Comparison of ENCODE assay signal across 9 cellular contexts in genomic region chr19:10820173-10820572, GRCh38. TPM values are rescaled to one million over a fixed set of nuclear protein-coding genes. Genes with fewer than 3 reads are reported as not detected.
A peak's percentile ranks its signal among the peaks of the same experiment; 100 is the strongest.
DNase-seq lines count a peak whose midpoint lies in the region; ATAC-seq and TF ChIP-seq lines count a peak whose summit lies in the region.
"Had no signal": no experiment of that assay in that cellular context is flagged by ENCODE, and none has a peak within 500 bp of the region (broad histone marks: within the 10 kb centered on the region; RNA-seq: fewer than 3 reads in every experiment).

No MANE protein-coding gene starts in this region.

- DNase-seq in iPS-NIHi7 (ENCODE audit: extremely low spot score) = peak; percentile 52
- DNase-seq in activated CD4-positive, CD25-positive, alpha-beta regulatory T cell treated with anti-CD3 and anti-CD28 coated beads, Interleukin-2, amount 50 U/mL, for 72 hours = no peak
- DNase-seq in activated CD8-positive, alpha-beta memory T cell treated with anti-CD3 and anti-CD28 coated beads, Interleukin-2, amount 10 ng/mL, durations not matched to agents 7 days and 5 days = no peak
- DNase-seq: NCI-H2171 had no signal

- peaks cover 45% of the 10 kb centered on the region for H3K36me3 Mint-ChIP-seq in activated CD8-positive, alpha-beta memory T cell treated with anti-CD3 and anti-CD28 coated beads, Interleukin-2, amount 10 ng/mL, durations not matched to agents 7 days and 5 days

- CTCF ChIA-PET in activated CD8-positive, alpha-beta memory T cell treated with anti-CD3 and anti-CD28 coated beads, Interleukin-2, amount 10 ng/mL, durations not matched to agents 7 days and 5 days (lab: Charles Lee) = interaction anchor here (0.6 to 4.7 kb wide), 6 partner anchors 14 to 118 kb away, joined by 3 to 24 read pairs (median 4); partner anchors contain the start of gene DNM2

- TF ChIP-seq CTCF in 22Rv1 (IDR thresholded peaks at IDR 0.05) (peak; percentile 24; the same call in 1 of the 2 replicates), GM12872 (IDR thresholded peaks at IDR 0.05; ENCODE audit: insufficient read depth, low read depth, low read length) (peak; percentile 49; the same call in 2 of the 3 replicates), WI38 (IDR thresholded peaks at IDR 0.05; ENCODE audit: low read depth, low read length) (peak; percentile 21; the same call in 1 of the 2 replicates)

- no peak overlapping the region for H3K4me3 ChIP-seq in WI38 (ENCODE audit: low read depth, low read length)

- H3K9me3 Mint-ChIP-seq in activated CD8-positive, alpha-beta memory T cell treated with anti-CD3 and anti-CD28 coated beads, Interleukin-2, amount 10 ng/mL, durations not matched to agents 7 days and 5 days (ENCODE audit: low read depth) = peaks cover 2% of the 10 kb centered on the region

- H3K4me1 Mint-ChIP-seq in activated CD8-positive, alpha-beta memory T cell treated with anti-CD3 and anti-CD28 coated beads, Interleukin-2, amount 10 ng/mL, durations not matched to agents 7 days and 5 days = peaks cover 28% of the 10 kb centered on the region

- no peak overlapping the region for H3K27ac Mint-ChIP-seq in activated CD8-positive, alpha-beta memory T cell treated with anti-CD3 and anti-CD28 coated beads, Interleukin-2, amount 10 ng/mL, durations not matched to agents 7 days and 5 days

- no peaks in the 10 kb centered on the region for H3K27me3 Mint-ChIP-seq in activated CD8-positive, alpha-beta memory T cell treated with anti-CD3 and anti-CD28 coated beads, Interleukin-2, amount 10 ng/mL, durations not matched to agents 7 days and 5 days

- ATAC-seq in HG02840 (IDR thresholded peaks at IDR 0.05; ENCODE audit: low FRiP score, unreplicated experiment) (no peak), GM19023 (IDR thresholded peaks at IDR 0.05; ENCODE audit: unreplicated experiment) (no peak)
- no peak for ATAC-seq in activated CD8-positive, alpha-beta memory T cell treated with anti-CD3 and anti-CD28 coated beads, Interleukin-2, amount 10 ng/mL, durations not matched to agents 7 days and 5 days

- H3K27ac ChIP-seq in 22Rv1 = no peak overlapping the region

- H3K4me3 Mint-ChIP-seq in activated CD8-positive, alpha-beta memory T cell treated with anti-CD3 and anti-CD28 coated beads, Interleukin-2, amount 10 ng/mL, durations not matched to agents 7 days and 5 days = no peak overlapping the region

RNA-seq across cellular contexts. Expression of gene TMED1, which starts 15.8 kb away (rescaled TPM):
- 10 to 100 TPM; 16.0 to 19.2 TPM for total RNA-seq in activated CD8-positive, alpha-beta memory T cell treated with anti-CD3 and anti-CD28 coated beads, Interleukin-2, amount 10 ng/mL, durations not matched to agents 7 days and 5 days

RNA-seq across cellular contexts. Expression of gene C19orf38, which starts 28.0 kb away (rescaled TPM):
- total RNA-seq in activated CD8-positive, alpha-beta memory T cell treated with anti-CD3 and anti-CD28 coated beads, Interleukin-2, amount 10 ng/mL, durations not matched to agents 7 days and 5 days = 1 to 10 TPM; 1.2 to 1.7 TPM

RNA-seq across cellular contexts. Expression of gene CARM1, which starts 51.2 kb away (rescaled TPM):
- 10 to 100 TPM; 38.5 to 48.1 TPM for total RNA-seq in activated CD8-positive, alpha-beta memory T cell treated with anti-CD3 and anti-CD28 coated beads, Interleukin-2, amount 10 ng/mL, durations not matched to agents 7 days and 5 days
